ENCODE assay signal across 9 cellular contexts in the genomic region with DNA sequence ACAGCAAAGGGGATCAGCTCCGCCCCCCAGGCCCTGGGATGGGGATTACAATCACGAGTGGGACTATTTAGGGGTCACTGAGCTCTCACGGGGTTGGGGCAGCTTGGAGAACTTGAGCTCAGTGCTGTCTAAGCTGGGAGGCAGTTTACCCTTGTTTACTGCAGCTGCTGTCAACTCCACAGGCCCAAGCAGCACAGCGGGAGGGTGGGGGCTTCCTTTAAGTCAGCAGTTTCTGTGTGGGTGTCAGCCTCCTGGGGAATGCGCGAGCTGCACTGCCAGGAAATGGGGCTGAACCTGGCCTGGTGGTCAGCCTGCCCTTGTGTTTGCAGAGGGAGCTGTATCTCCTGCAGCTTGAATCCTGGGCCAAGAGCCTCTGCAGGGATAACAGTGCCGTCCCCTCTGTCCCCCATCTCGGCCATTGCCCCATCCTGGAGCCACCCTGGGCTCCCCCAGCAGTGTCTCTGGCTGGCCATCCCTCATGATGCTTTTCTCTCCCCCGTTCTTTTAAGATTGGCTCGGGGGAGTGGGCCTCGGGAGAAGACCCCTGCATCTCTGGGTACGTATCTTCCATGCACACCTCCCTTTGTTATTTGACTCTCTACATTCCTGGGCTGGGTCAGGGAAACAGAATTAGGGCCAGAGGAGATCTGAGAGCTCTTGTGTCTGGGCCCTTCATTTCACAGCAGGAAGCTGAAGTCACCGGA. TPM values are rescaled to one million over a fixed set of nuclear protein-coding genes. Genes with fewer than 3 reads are reported as not detected.
A peak's percentile ranks its signal among the peaks of the same experiment; 100 is the strongest.
DNase-seq lines count a peak whose midpoint lies in the region; ATAC-seq, FAIRE-seq and TF ChIP-seq lines count a peak whose summit lies in the region.
"Had no signal": no experiment of that assay in that cellular context is flagged by ENCODE, and none has a peak within 500 bp of the region (broad histone marks: within the 10 kb centered on the region; RNA-seq: fewer than 3 reads in every experiment).

No MANE protein-coding gene starts in this region.

- H3K27ac Mint-ChIP-seq in astrocyte (ENCODE audit: unreplicated experiment) = peak overlapping the region; percentile 16
- H3K27ac Mint-ChIP-seq in mesothelial cell of epicardium = peak overlapping the region; percentile 51

- H3K4me3 Mint-ChIP-seq in astrocyte (ENCODE audit: unreplicated experiment) (no peak overlapping the region), mesothelial cell of epicardium (no peak overlapping the region)

- intact Hi-C loops in vagina (cut with DNase I) = no loop called here

- H2AFZ ChIP-seq in astrocyte (ENCODE audit: low read depth, low read length) = peak overlapping the region; percentile 44

- peaks cover 26% of the 10 kb centered on the region for H3K4me1 Mint-ChIP-seq in astrocyte (ENCODE audit: low read depth, unreplicated experiment)
- H3K4me1 Mint-ChIP-seq in mesothelial cell of epicardium = peaks cover 15% of the 10 kb centered on the region

- H3K4me3 ChIP-seq in astrocyte (ENCODE audit: insufficient read depth, low read depth, low read length) (no peak overlapping the region), vagina (no peak overlapping the region)

- H3K27me3 Mint-ChIP-seq in astrocyte (ENCODE audit: low read depth, unreplicated experiment) (peaks cover 15% of the 10 kb centered on the region), mesothelial cell of epicardium (ENCODE audit: low read depth) (no peaks in the 10 kb centered on the region)

- DNase-seq in stimulated activated CD4-positive, alpha-beta T cell treated with anti-CD3 and anti-CD28 coated beads, Interleukin-12 subunit alpha, Interleukin-12 subunit beta, amount 100 ng/mL, for 48 hours (ENCODE audit: low read depth in 2 of 3, low spot score in 1 of 3) = peak in 2 of 3 donors; percentile 13 to 15
- no peak for DNase-seq in stimulated activated CD4-positive, alpha-beta T cell treated with anti-CD3 and anti-CD28 coated beads, Interleukin-12 subunit alpha, Interleukin-12 subunit beta, amount 100 ng/mL, for 4 hours
- DNase-seq in astrocyte (ENCODE audit: low read depth) (peak; percentile 80), mesothelial cell of epicardium (ENCODE audit: low spot score in 2 of 2, unreplicated experiment in 2 of 2) (no peak), vagina (ENCODE audit: extremely low spot score in 2 of 2) (no peak), SK-N-DZ (ENCODE audit: low spot score) (no peak), GM13976 (ENCODE audit: low spot score) (no peak)

- peaks cover 44% of the 10 kb centered on the region for H3K4me1 ChIP-seq in astrocyte (ENCODE audit: insufficient read depth, low read length)
- H3K4me1 ChIP-seq in vagina = peaks cover 25% of the 10 kb centered on the region

- FAIRE-seq in astrocyte (lab: Jason Lieb, UNC) = no peak
- FAIRE-seq: islet of Langerhans had no signal

- no peak for ATAC-seq in HG03159 (IDR thresholded peaks at IDR 0.05; ENCODE audit: unreplicated experiment)

- H3K9me3 Mint-ChIP-seq in astrocyte (ENCODE audit: unreplicated experiment) (no peaks in the 10 kb centered on the region), mesothelial cell of epicardium (no peaks in the 10 kb centered on the region)

- H3K9ac ChIP-seq in astrocyte (ENCODE audit: low read length) = no peak overlapping the region

- H3K36me3 Mint-ChIP-seq in astrocyte (ENCODE audit: low read depth, unreplicated experiment) (no peaks in the 10 kb centered on the region), mesothelial cell of epicardium (no peaks in the 10 kb centered on the region)

- no peaks in the 10 kb centered on the region for H4K20me1 ChIP-seq in astrocyte (ENCODE audit: insufficient read depth, low read length)

- in situ Hi-C loops in GM13976 (cut with MboI; ENCODE audit: low sequenced_read_pairs, unreplicated experiment) = no loop called here

- TF ChIP-seq CTCF in astrocyte (IDR thresholded peaks at IDR 0.05; ENCODE audit: insufficient read depth, low read depth, low read length) = no peak
- TF ChIP-seq CTCF in mesothelial cell of epicardium (IDR thresholded peaks at IDR 0.05; ENCODE audit: unreplicated experiment) = no peak
- TF ChIP-seq CTCF in vagina (IDR thresholded peaks at IDR 0.05) = no peak
- no peak for TF ChIP-seq CTCF in GM13976 (IDR thresholded peaks at IDR 0.05; ENCODE audit: borderline replicate concordance, control extremely low read depth, extremely low read depth, insufficient read depth, missing control alignments)

- peak overlapping the region; percentile 74 for H3K4me2 ChIP-seq in astrocyte (ENCODE audit: low read length)

- H3K27ac ChIP-seq in astrocyte (ENCODE audit: low read depth, low read length) (no peak overlapping the region), vagina (peak overlapping the region; percentile 56)

- no peak for TF ChIP-seq POLR2A in vagina (IDR thresholded peaks at IDR 0.05)

- H3K27me3 ChIP-seq in astrocyte (ENCODE audit: insufficient read depth, low read length) (no peaks in the 10 kb centered on the region), vagina (no peaks in the 10 kb centered on the region)

- H3K9me3 ChIP-seq in astrocyte (ENCODE audit: insufficient read depth, low read depth, low read length) (no peaks in the 10 kb centered on the region), vagina (no peaks in the 10 kb centered on the region)

- no peaks in the 10 kb centered on the region for H3K79me2 ChIP-seq in astrocyte (ENCODE audit: insufficient read depth, low read length)

- H3K36me3 ChIP-seq in astrocyte (ENCODE audit: insufficient read depth, low read length) (no peaks in the 10 kb centered on the region), vagina (no peaks in the 10 kb centered on the region)

RNA-seq across cellular contexts. Expression of a gene that starts 30.0 kb away (rescaled TPM):
- total RNA-seq in astrocyte = 0.38 and 0.73 TPM in 2 replicates
- total RNA-seq in mesothelial cell of epicardium = 0.16 to 0.40 TPM (median 0.38 TPM) in 3 replicates
- under 0.01 TPM for total RNA-seq in vagina
- 0.02 and 0.03 TPM in 2 replicates for polyA plus RNA-seq in SK-N-DZ (2014; cell fraction: cytosol; rRNA removed)
- polyA plus RNA-seq in SK-N-DZ (2014; cell fraction: nucleus; rRNA removed) = 0.94 TPM in 1 of 2 replicates, not detected in the other

Comparison
In these comparisons a context has a peak if more than half of its experiments do, and no peak if none do; other contexts are left out.
1. DNase-seq: peak in stimulated activated CD4-positive, alpha-beta T cell treated with anti-CD3 and anti-CD28 coated beads, Interleukin-12 subunit alpha, Interleukin-12 subunit beta, amount 100 ng/mL, for 48 hours (2 of 3) and astrocyte (single experiment); none in stimulated activated CD4-positive, alpha-beta T cell treated with anti-CD3 and anti-CD28 coated beads, Interleukin-12 subunit alpha, Interleukin-12 subunit beta, amount 100 ng/mL, for 4 hours (single experiment), mesothelial cell of epicardium (0 of 2), vagina (0 of 2), SK-N-DZ (single experiment) and GM13976 (single experiment).